In genomic region chr6:72712921-72713320, GRCh38 we compare ENCODE assay signal across 18 cellular contexts.
DNase-seq lines count a peak whose midpoint lies in the region; ATAC-seq and TF ChIP-seq lines count a peak whose summit lies in the region.
"Had no signal": no experiment of that assay in that cellular context is flagged by ENCODE, and none has a peak within 500 bp of the region (broad histone marks: within the 10 kb centered on the region; RNA-seq: fewer than 3 reads in every experiment).

No MANE protein-coding gene starts in this region.

- no peak overlapping the region for H3K27ac Mint-ChIP-seq in endodermal cell
- H3K27ac Mint-ChIP-seq: CD8-positive, alpha-beta T cell had no signal

- TF ChIP-seq CTCF in A673 (conservative IDR thresholded peaks at IDR 0.05; ENCODE audit: low read depth, low read length) = no peak
- no peak for TF ChIP-seq CTCF in HEK293 (tag by site-specific recombination; IDR thresholded peaks at IDR 0.05)
- TF ChIP-seq CTCF in endodermal cell (conservative IDR thresholded peaks at IDR 0.05) = no peak

- no peak for ATAC-seq in HG03457 (IDR thresholded peaks at IDR 0.05; ENCODE audit: unreplicated experiment)
- ATAC-seq: CD8-positive, alpha-beta T cell had no signal

- H3K36me3 ChIP-seq in A673 (ENCODE audit: insufficient read depth, low read length, poor library complexity, severe bottlenecking) (no peaks in the 10 kb centered on the region), HEK293 (ENCODE audit: control insufficient read depth in 2 of 2, insufficient read depth in 1 of 2, low read length in 2 of 2) (no peaks in the 10 kb centered on the region), endodermal cell (ENCODE audit: control insufficient read depth, insufficient read depth, low read length) (no peaks in the 10 kb centered on the region)

- peaks cover 5% of the 10 kb centered on the region for H3K9me3 Mint-ChIP-seq in endodermal cell

- intact Hi-C loops in A673 (cut with micrococcal nuclease; ENCODE audit: unreplicated experiment) = no loop called here

- H3K4me3 ChIP-seq in A673 (ENCODE audit: low read depth, low read length, poor library complexity, severe bottlenecking) (no peak overlapping the region), HEK293 (ENCODE audit: low read depth, low read length) (no peak overlapping the region), endodermal cell (ENCODE audit: low read length) (no peak overlapping the region)
- H3K4me3 ChIP-seq: BLaER1 had no signal

- H3K27me3 Mint-ChIP-seq in endodermal cell (ENCODE audit: insufficient read depth) = no peaks in the 10 kb centered on the region
- H3K27me3 Mint-ChIP-seq: IgD-negative memory B cell had no signal

- POLR2A ChIA-PET in A673 (lab: Charles Lee; ENCODE audit: low non-redundant PET) (no interaction called here), HEK293 (lab: Yijun Ruan, JAX) (no interaction called here)

- no peaks in the 10 kb centered on the region for H3K27me3 ChIP-seq in A673 (replicated peaks; ENCODE audit: insufficient read depth, low read depth, low read length, poor library complexity)
- no peaks in the 10 kb centered on the region for H3K27me3 ChIP-seq in endodermal cell (ENCODE audit: control insufficient read depth, insufficient read depth, low read length, poor library complexity, severe bottlenecking)
- H3K27me3 ChIP-seq: BLaER1 had no signal

- CTCF ChIA-PET in A673 (lab: Charles Lee) (no interaction called here), HEK293 (lab: Yijun Ruan, JAX) (no interaction called here)

- BruUV-seq in A673 (replicated peaks; lab: Mats Ljungman, UMichigan) = no TSS peak

- H3K4me1 ChIP-seq in A673 (ENCODE audit: insufficient read depth, low read length, poor library complexity, severe bottlenecking) (peaks cover 13% of the 10 kb centered on the region), HEK293 (ENCODE audit: control insufficient read depth, insufficient read depth, low read length) (no peaks in the 10 kb centered on the region), endodermal cell (ENCODE audit: control insufficient read depth, insufficient read depth, low read length) (no peaks in the 10 kb centered on the region)
- H3K4me1 ChIP-seq: BLaER1 had no signal

- no peaks in the 10 kb centered on the region for H3K4me1 Mint-ChIP-seq in endodermal cell

- no peaks in the 10 kb centered on the region for H3K36me3 Mint-ChIP-seq in endodermal cell (ENCODE audit: low read depth)

- 83 to 87% methylated on average over 4 to 7 of the region's 7 CpGs for WGBS in endodermal cell (ENCODE audit: insufficient coverage in 1 of 2, insufficient read length in 1 of 2), 2 experiments

- no peak overlapping the region for H3K9ac ChIP-seq in endodermal cell (ENCODE audit: extremely low read depth, low read length, poor library complexity, severe bottlenecking)
- H3K9ac ChIP-seq: BLaER1 had no signal

- H3K27ac ChIP-seq in A673 (ENCODE audit: low read depth, low read length, poor library complexity, severe bottlenecking) = no peak overlapping the region
- H3K27ac ChIP-seq in HEK293 (ENCODE audit: extremely low read depth, low read depth, low read length) = no peak overlapping the region
- no peak overlapping the region for H3K27ac ChIP-seq in endodermal cell (ENCODE audit: low read depth, low read length)
- H3K27ac ChIP-seq: BLaER1, RWPE1 had no signal

- H3K9me3 ChIP-seq in A673 (ENCODE audit: low read depth, low read length, poor library complexity, severe bottlenecking) (peaks cover 4% of the 10 kb centered on the region), HEK293 (ENCODE audit: control insufficient read depth, insufficient read depth, low read depth, low read length) (no peaks in the 10 kb centered on the region), endodermal cell (ENCODE audit: control insufficient read depth, low read length) (peaks cover 4% of the 10 kb centered on the region)

- DNase-seq in A673 (ENCODE audit: low spot score) (peak; percentile 43), astrocyte of the hippocampus (ENCODE audit: low read depth, low spot score) (peak; percentile 21), iris pigment epithelial cell (ENCODE audit: low read depth) (peak; percentile 11), DMS79 treated with DMSO at 0.1 percent for 48 hours (lab: John Stamatoyannopoulos, UW) (no peak), endodermal cell (no peak)
- DNase-seq: Calu3; CD8-positive, alpha-beta T cell; Karpas-422; MM.1S; NCI-H1092; NCI-H146; NCI-H2081; SIG-M5 had no signal

- H3K4me3 Mint-ChIP-seq in endodermal cell = no peak overlapping the region
- H3K4me3 Mint-ChIP-seq: CD8-positive, alpha-beta T cell; IgD-negative memory B cell had no signal

TF ChIP-seq in HEK293, 187 proteins besides CTCF, POLR2A, EP300 and RAD21:
- TF ChIP-seq ZNF791 (tag by site-specific recombination; IDR thresholded peaks at IDR 0.05) (no peak), ZFP3 (tag by site-specific recombination; IDR thresholded peaks at IDR 0.05; ENCODE audit: low read depth) (no peak), ZBTB44 (tag by site-specific recombination; IDR thresholded peaks at IDR 0.05) (0 out of 2 replicates have a peak, but pooled peaks have one; percentile 39)
- TF ChIP-seq, protein P1, sequence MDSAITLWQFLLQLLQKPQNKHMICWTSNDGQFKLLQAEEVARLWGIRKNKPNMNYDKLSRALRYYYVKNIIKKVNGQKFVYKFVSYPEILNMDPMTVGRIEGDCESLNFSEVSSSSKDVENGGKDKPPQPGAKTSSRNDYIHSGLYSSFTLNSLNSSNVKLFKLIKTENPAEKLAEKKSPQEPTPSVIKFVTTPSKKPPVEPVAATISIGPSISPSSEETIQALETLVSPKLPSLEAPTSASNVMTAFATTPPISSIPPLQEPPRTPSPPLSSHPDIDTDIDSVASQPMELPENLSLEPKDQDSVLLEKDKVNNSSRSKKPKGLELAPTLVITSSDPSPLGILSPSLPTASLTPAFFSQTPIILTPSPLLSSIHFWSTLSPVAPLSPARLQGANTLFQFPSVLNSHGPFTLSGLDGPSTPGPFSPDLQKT (IDR thresholded peaks at IDR 0.05; ENCODE audit: borderline replicate concordance, low read depth, low read length) = no peak

Comparison
In these comparisons a context has a peak if more than half of its experiments do, and no peak if none do; other contexts are left out.
1. DNase-seq: peak in A673 (single experiment), astrocyte of the hippocampus (single experiment) and iris pigment epithelial cell (single experiment); none in DMS79 treated with DMSO at 0.1 percent for 48 hours (single experiment) and endodermal cell (single experiment).